Comparison of ENCODE assay signal across 1 cellular context in the genomic region with DNA sequence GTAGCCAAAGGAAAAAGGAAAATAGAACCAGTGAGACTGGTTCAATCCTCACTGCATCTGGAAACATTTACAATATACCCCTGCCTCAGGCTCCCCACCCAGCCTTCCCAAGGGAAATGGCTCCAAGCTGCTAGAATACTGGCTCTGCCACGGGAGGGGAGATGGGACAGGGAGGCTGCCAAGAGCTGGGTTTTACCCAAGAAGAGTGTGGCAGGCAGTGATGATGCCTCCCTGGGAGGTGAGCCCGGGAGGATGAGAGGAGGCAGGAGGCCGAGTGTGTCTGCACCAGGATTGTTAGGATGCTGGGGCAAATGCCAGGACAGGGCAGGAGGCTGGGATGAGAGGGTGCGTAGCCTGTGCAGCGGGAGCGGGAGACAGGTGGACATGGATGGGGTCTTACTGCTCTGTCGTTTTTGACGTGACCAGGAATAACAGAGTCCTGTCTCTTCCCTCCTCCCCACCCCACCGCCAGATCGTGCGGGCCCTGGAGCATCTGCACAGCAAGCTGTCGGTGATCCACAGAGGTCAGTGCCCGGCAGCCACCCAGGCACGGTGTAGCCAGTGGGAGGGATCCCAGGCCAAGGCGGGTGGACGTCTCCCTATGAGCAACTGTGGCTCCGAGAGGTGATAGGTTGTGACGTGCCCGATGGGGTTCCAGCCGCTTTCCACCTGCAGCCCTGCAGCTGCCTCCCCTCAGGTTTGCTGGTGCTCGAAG.
TF ChIP-seq lines count a peak whose summit lies in the region.

No MANE protein-coding gene starts in this region.

TF ChIP-seq in GM12878, 131 proteins besides CTCF, POLR2A, EP300 and RAD21:
- TF ChIP-seq SIN3A (IDR thresholded peaks at IDR 0.05; ENCODE audit: low read depth, low read length) (no peak), NRF1 (conservative IDR thresholded peaks at IDR 0.05; ENCODE audit: low read depth, low read length) (no peak), STAT3 (IDR thresholded peaks at IDR 0.05; ENCODE audit: low read depth, low read length) (no peak), RB1 (IDR thresholded peaks at IDR 0.05; ENCODE audit: borderline replicate concordance) (no peak), RUNX3 (IDR thresholded peaks at IDR 0.05; ENCODE audit: low read length) (no peak), FOXK2 (IDR thresholded peaks at IDR 0.05) (no peak), NFIC (IDR thresholded peaks at IDR 0.05; ENCODE audit: low read depth, low read length) (no peak), CREM (IDR thresholded peaks at IDR 0.05; ENCODE audit: low read depth) (no peak), ESRRA (IDR thresholded peaks at IDR 0.05; ENCODE audit: low read length) (no peak), RAD51 (IDR thresholded peaks at IDR 0.05) (no peak), SRF (IDR thresholded peaks at IDR 0.05; ENCODE audit: low read depth in 2 of 2, low read length in 2 of 2) (no peak), WRNIP1 (IDR thresholded peaks at IDR 0.05; ENCODE audit: borderline replicate concordance, low read depth, low read length) (no peak), TCF3 (IDR thresholded peaks at IDR 0.05; ENCODE audit: borderline replicate concordance, insufficient read depth, low read depth, low read length) (no peak), CBX5 (IDR thresholded peaks at IDR 0.05; ENCODE audit: low read depth) (no peak), KLF5 (IDR thresholded peaks at IDR 0.05; ENCODE audit: partially characterized antibody) (no peak)
- TF ChIP-seq, protein P1, sequence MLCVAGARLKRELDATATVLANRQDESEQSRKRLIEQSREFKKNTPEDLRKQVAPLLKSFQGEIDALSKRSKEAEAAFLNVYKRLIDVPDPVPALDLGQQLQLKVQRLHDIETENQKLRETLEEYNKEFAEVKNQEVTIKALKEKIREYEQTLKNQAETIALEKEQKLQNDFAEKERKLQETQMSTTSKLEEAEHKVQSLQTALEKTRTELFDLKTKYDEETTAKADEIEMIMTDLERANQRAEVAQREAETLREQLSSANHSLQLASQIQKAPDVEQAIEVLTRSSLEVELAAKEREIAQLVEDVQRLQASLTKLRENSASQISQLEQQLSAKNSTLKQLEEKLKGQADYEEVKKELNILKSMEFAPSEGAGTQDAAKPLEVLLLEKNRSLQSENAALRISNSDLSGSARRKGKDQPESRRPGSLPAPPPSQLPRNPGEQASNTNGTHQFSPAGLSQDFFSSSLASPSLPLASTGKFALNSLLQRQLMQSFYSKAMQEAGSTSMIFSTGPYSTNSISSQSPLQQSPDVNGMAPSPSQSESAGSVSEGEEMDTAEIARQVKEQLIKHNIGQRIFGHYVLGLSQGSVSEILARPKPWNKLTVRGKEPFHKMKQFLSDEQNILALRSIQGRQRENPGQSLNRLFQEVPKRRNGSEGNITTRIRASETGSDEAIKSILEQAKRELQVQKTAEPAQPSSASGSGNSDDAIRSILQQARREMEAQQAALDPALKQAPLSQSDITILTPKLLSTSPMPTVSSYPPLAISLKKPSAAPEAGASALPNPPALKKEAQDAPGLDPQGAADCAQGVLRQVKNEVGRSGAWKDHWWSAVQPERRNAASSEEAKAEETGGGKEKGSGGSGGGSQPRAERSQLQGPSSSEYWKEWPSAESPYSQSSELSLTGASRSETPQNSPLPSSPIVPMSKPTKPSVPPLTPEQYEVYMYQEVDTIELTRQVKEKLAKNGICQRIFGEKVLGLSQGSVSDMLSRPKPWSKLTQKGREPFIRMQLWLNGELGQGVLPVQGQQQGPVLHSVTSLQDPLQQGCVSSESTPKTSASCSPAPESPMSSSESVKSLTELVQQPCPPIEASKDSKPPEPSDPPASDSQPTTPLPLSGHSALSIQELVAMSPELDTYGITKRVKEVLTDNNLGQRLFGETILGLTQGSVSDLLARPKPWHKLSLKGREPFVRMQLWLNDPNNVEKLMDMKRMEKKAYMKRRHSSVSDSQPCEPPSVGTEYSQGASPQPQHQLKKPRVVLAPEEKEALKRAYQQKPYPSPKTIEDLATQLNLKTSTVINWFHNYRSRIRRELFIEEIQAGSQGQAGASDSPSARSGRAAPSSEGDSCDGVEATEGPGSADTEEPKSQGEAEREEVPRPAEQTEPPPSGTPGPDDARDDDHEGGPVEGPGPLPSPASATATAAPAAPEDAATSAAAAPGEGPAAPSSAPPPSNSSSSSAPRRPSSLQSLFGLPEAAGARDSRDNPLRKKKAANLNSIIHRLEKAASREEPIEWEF (IDR thresholded peaks at IDR 0.05; ENCODE audit: insufficient replicate concordance, low read depth, low read length): no peak
- TF ChIP-seq, protein P2, sequence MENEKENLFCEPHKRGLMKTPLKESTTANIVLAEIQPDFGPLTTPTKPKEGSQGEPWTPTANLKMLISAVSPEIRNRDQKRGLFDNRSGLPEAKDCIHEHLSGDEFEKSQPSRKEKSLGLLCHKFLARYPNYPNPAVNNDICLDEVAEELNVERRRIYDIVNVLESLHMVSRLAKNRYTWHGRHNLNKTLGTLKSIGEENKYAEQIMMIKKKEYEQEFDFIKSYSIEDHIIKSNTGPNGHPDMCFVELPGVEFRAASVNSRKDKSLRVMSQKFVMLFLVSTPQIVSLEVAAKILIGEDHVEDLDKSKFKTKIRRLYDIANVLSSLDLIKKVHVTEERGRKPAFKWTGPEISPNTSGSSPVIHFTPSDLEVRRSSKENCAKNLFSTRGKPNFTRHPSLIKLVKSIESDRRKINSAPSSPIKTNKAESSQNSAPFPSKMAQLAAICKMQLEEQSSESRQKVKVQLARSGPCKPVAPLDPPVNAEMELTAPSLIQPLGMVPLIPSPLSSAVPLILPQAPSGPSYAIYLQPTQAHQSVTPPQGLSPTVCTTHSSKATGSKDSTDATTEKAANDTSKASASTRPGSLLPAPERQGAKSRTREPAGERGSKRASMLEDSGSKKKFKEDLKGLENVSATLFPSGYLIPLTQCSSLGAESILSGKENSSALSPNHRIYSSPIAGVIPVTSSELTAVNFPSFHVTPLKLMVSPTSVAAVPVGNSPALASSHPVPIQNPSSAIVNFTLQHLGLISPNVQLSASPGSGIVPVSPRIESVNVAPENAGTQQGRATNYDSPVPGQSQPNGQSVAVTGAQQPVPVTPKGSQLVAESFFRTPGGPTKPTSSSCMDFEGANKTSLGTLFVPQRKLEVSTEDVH (IDR thresholded peaks at IDR 0.05; ENCODE audit: low read depth, partially characterized antibody): no peak
- TF ChIP-seq, protein P3, sequence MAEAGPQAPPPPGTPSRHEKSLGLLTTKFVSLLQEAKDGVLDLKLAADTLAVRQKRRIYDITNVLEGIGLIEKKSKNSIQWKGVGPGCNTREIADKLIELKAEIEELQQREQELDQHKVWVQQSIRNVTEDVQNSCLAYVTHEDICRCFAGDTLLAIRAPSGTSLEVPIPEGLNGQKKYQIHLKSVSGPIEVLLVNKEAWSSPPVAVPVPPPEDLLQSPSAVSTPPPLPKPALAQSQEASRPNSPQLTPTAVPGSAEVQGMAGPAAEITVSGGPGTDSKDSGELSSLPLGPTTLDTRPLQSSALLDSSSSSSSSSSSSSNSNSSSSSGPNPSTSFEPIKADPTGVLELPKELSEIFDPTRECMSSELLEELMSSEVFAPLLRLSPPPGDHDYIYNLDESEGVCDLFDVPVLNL (IDR thresholded peaks at IDR 0.05; ENCODE audit: low read depth, low read length): no peak
